ENCODE assay signal across 9 cellular contexts in the genomic region with DNA sequence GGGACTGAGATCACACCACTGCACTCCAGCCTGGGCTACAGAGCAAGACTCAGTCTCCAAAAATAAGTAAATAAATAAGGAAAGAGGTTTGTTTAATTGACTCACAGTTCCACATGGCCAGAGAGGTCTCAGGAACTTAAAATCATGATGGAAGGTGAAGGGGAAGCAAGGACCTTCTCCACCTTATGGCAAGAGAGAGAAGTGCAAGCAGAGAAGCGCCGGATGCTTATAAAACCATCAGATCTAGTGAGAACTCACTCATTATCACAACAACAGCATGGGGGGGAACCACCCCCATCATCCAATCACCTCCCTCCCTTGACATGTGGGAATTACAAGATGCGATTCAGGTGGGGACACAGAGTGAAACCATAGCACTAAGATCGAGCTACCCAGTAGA. TPM values are rescaled to one million over a fixed set of nuclear protein-coding genes. Genes with fewer than 3 reads are reported as not detected.
DNase-seq lines count a peak whose midpoint lies in the region; ATAC-seq and TF ChIP-seq lines count a peak whose summit lies in the region.
"Had no signal": no experiment of that assay in that cellular context is flagged by ENCODE, and none has a peak within 500 bp of the region (broad histone marks: within the 10 kb centered on the region; RNA-seq: fewer than 3 reads in every experiment).

No MANE protein-coding gene starts in this region.

- H3K27me3 ChIP-seq in BE2C: peaks cover 10% of the 10 kb centered on the region

- DNase-seq in BE2C: no peak
- peak; percentile 40 for DNase-seq in HT1080 (ENCODE audit: low read depth)
- peak; percentile 38 to 52 for DNase-seq in cardiac fibroblast (ENCODE audit: low read depth in 2 of 2)
- no peak for DNase-seq in NCI-H2029 treated with DMSO at 0.1 percent for 48 hours (lab: John Stamatoyannopoulos, UW)
- DNase-seq in cardiac septum (ENCODE audit: low spot score): no peak
- no peak for DNase-seq in foreskin melanocyte
- no peak for DNase-seq in stimulated activated CD4-positive, alpha-beta T cell treated with anti-CD3 and anti-CD28 coated beads, Interleukin-4, amount 100 ng/mL, for 24 hours

- H3K4me3 ChIP-seq in BE2C (ENCODE audit: low read depth, low read length) (no peak overlapping the region), cardiac fibroblast (replicated peaks in 1 of 2; ENCODE audit: low read depth in 2 of 2, low read length in 2 of 2) (no peak overlapping the region)

- no peaks in the 10 kb centered on the region for H3K36me3 ChIP-seq in BE2C

- peaks cover 4% of the 10 kb centered on the region; the same call in 1 of the 2 replicates for H3K9me3 ChIP-seq in BE2C

- peak; percentile 81 for ATAC-seq in GM19043 (IDR thresholded peaks at IDR 0.05; ENCODE audit: low read depth, unreplicated experiment)

- intact Hi-C loops in cardiac septum (cut with DNase I): no loop called here

- TF ChIP-seq CTCF in BE2C (IDR thresholded peaks at IDR 0.05; ENCODE audit: low read depth, low read length) (peak; percentile 66), cardiac fibroblast (IDR thresholded peaks at IDR 0.05; ENCODE audit: low read depth, low read length) (peak; percentile 57)

- H3K4me1 ChIP-seq in BE2C: no peaks in the 10 kb centered on the region
- H3K4me1 ChIP-seq: parathyroid adenoma had no signal

RNA-seq across cellular contexts. Expression of a gene that starts 22.8 kb away (rescaled TPM):
- polyA plus RNA-seq in BE2C (2012; ENCODE audit: insufficient read depth, insufficient read length, low read depth): 37.2 TPM
- 22.9 and 31.4 TPM in 2 replicates for total RNA-seq in HT1080 (2014; rRNA removed; shearing (Covaris generic))
- polyA plus RNA-seq in HT1080 (2015; cell fraction: cytosol; rRNA removed): 47.9 and 57.0 TPM in 2 replicates
- 72.2 and 79.7 TPM in 2 replicates for polyA plus RNA-seq in HT1080 (2015; cell fraction: nucleus; rRNA removed)
- 14.4 TPM for total RNA-seq in cardiac septum

Comparison
In these comparisons a context has a peak if more than half of its experiments do, and no peak if none do; other contexts are left out.
1. DNase-seq: peak in HT1080 (single experiment) and cardiac fibroblast (2 of 2); none in BE2C (single experiment), NCI-H2029 treated with DMSO at 0.1 percent for 48 hours (single experiment), cardiac septum (single experiment), foreskin melanocyte (single experiment) and stimulated activated CD4-positive, alpha-beta T cell treated with anti-CD3 and anti-CD28 coated beads, Interleukin-4, amount 100 ng/mL, for 24 hours (single experiment).